ENCODE assay signal across 8 cellular contexts in the genomic region with DNA sequence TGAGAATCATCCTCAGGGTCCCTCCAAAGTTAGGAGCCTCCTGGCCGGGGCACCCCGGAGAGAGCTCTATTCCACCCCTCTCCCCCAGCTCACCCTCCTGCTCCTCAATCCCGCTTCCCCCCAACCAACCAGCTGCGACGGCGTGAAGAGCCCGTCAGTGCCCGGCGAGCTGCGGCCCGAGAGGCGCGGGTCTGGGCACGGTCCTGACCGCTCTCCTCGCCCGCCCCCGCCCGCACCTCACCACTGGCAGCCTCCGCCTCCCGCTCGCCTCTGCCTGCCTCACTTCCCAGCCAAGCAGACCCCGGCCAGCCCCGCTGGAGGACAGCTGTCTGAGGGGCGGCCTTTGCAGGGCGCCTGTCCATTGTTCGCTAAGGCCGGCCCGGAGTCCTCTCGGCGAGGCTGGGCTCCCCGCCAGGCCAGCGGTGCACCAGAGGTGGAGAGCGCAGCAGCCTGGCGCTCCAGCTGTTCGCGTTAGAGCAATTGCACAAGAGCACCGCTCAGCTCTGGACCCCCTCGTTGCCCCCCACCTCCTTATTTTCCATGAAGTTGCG. TPM values are rescaled to one million over a fixed set of nuclear protein-coding genes. Genes with fewer than 3 reads are reported as not detected.
A peak's percentile ranks its signal among the peaks of the same experiment; 100 is the strongest.
DNase-seq lines count a peak whose midpoint lies in the region; ATAC-seq and TF ChIP-seq lines count a peak whose summit lies in the region.

No MANE protein-coding gene starts in this region.

- no peaks in the 10 kb centered on the region for H3K36me3 ChIP-seq in right lobe of liver

- peaks cover 39% of the 10 kb centered on the region for H3K4me1 Mint-ChIP-seq in dendritic cell treated with granulocyte-macrophage colony-stimulating factor and Interleukin-4, amounts not matched to agents 40 ng/mL and 50 ng/mL, for 4 days (ENCODE audit: low read depth)

- H3K27ac ChIP-seq in RWPE1: no peak overlapping the region
- H3K27ac ChIP-seq in right lobe of liver: no peak overlapping the region

- H3K9me3 Mint-ChIP-seq in dendritic cell treated with granulocyte-macrophage colony-stimulating factor and Interleukin-4, amounts not matched to agents 40 ng/mL and 50 ng/mL, for 4 days: no peaks in the 10 kb centered on the region

- no peaks in the 10 kb centered on the region for H3K27me3 ChIP-seq in right lobe of liver

- peaks cover 7% of the 10 kb centered on the region for H3K36me3 Mint-ChIP-seq in dendritic cell treated with granulocyte-macrophage colony-stimulating factor and Interleukin-4, amounts not matched to agents 40 ng/mL and 50 ng/mL, for 4 days (ENCODE audit: low read depth)

- CTCF ChIA-PET in RWPE1 (lab: Yijun Ruan, JAX): interaction anchor here (0.6 kb wide), 2 partner anchors 39 to 1058 kb away, joined by 5 read pairs; no protein-coding TSS in a partner anchor

- intact Hi-C loops in dendritic cell treated with granulocyte-macrophage colony-stimulating factor and Interleukin-4, amounts not matched to agents 40 ng/mL and 50 ng/mL, for 4 days (cut with micrococcal nuclease): no loop called here
- intact Hi-C loops in right lobe of liver (cut with DNase I): no loop called here

- H3K27me3 Mint-ChIP-seq in dendritic cell treated with granulocyte-macrophage colony-stimulating factor and Interleukin-4, amounts not matched to agents 40 ng/mL and 50 ng/mL, for 4 days: peaks cover 41% of the 10 kb centered on the region

- H3K4me3 ChIP-seq in right lobe of liver: peak overlapping the region; percentile 56 to 63 (median 60)

- POLR2A ChIA-PET in RWPE1 (lab: Yijun Ruan, JAX; ENCODE audit: low non-redundant PET): no interaction called here

- TF ChIP-seq CTCF in RWPE1 (conservative IDR thresholded peaks at IDR 0.05; ENCODE audit: low read depth) (no peak), right lobe of liver (IDR thresholded peaks at IDR 0.05) (no peak)

- peaks cover 0 to 15% (median 0%) of the 10 kb centered on the region in 4 donors for H3K4me1 ChIP-seq in right lobe of liver

- TF ChIP-seq POLR2A in right lobe of liver (IDR thresholded peaks at IDR 0.05): no peak

- peak; percentile 51 to 64 (median 56) for ATAC-seq in right lobe of liver
- ATAC-seq in HG02588 (IDR thresholded peaks at IDR 0.05; ENCODE audit: unreplicated experiment): no peak

- WGBS in right lobe of liver (ENCODE audit: insufficient coverage, low coverage, low lambda C conversion rate, missing lambda C conversion rate): 7% methylated on average over 7 of the region's 40 CpGs

- H3K27ac Mint-ChIP-seq in dendritic cell treated with granulocyte-macrophage colony-stimulating factor and Interleukin-4, amounts not matched to agents 40 ng/mL and 50 ng/mL, for 4 days: peak overlapping the region; percentile 66

- H3K9me3 ChIP-seq in right lobe of liver: no peaks in the 10 kb centered on the region

- peak; percentile 25 for DNase-seq in NCI-H2029 treated with DMSO at 0.1 percent for 48 hours (lab: John Stamatoyannopoulos, UW)
- DNase-seq in NCI-H2029 (lab: John Stamatoyannopoulos, UW): no peak
- peak; percentile 4 for DNase-seq in RWPE1 (ENCODE audit: low spot score)
- peak; percentile 63 to 69 (median 65) for DNase-seq in right lobe of liver
- DNase-seq in stromal cell of bone marrow (ENCODE audit: low read depth): peak; percentile 28
- DNase-seq in NCI-H2171 treated with DMSO at 0.1 percent for 48 hours (lab: John Stamatoyannopoulos, UW): no peak

- peak overlapping the region; percentile 88 for H3K4me3 Mint-ChIP-seq in dendritic cell treated with granulocyte-macrophage colony-stimulating factor and Interleukin-4, amounts not matched to agents 40 ng/mL and 50 ng/mL, for 4 days

RNA-seq across cellular contexts. Expression of gene SOBP, which starts 1.2 kb away (rescaled TPM):
- 1 to 10 TPM; 1.3 to 3.5 (median 1.6) TPM for total RNA-seq in right lobe of liver

RNA-seq across cellular contexts. Expression of gene PDSS2, which starts 31.8 kb away (rescaled TPM):
- 10 to 100 TPM; 17.0 to 25.1 (median 19.0) TPM for total RNA-seq in right lobe of liver

Comparison
In these comparisons a context has a peak if more than half of its experiments do, and no peak if none do; other contexts are left out.
1. DNase-seq: peak in NCI-H2029 treated with DMSO at 0.1 percent for 48 hours (single experiment), RWPE1 (single experiment), right lobe of liver (3 of 3) and stromal cell of bone marrow (single experiment); none in NCI-H2029 (single experiment) and NCI-H2171 treated with DMSO at 0.1 percent for 48 hours (single experiment).